ENCODE assay signal across 9 cellular contexts in the genomic region with DNA sequence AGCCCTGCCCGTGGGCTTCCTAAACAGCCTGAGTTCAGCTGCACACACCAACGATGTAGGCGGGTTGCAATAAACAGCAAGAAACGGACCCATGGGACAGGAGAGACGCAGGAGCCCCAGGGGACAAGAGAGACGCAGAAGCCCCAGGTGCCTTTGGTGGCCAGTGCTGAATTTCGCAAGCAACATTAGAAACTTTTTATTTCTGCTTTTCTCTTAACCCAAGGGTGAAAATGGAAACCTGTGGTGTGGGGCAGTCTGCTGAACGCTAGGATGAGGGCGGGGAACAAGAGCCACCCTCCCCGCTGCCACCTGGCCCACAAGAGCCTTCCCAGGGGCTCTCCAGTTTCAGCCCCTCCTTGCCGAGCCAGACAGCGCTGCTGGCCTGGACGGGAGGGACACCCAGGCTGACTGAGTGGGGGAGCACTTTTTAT. TPM values are rescaled to one million over a fixed set of nuclear protein-coding genes. Genes with fewer than 3 reads are reported as not detected.
A peak's percentile ranks its signal among the peaks of the same experiment; 100 is the strongest.
DNase-seq lines count a peak whose midpoint lies in the region; ATAC-seq and TF ChIP-seq lines count a peak whose summit lies in the region.
"Had no signal": no experiment of that assay in that cellular context is flagged by ENCODE, and none has a peak within 500 bp of the region (broad histone marks: within the 10 kb centered on the region; RNA-seq: fewer than 3 reads in every experiment).

No MANE protein-coding gene starts in this region.

- H3K36me3 ChIP-seq in colonic mucosa, result no peaks in the 10 kb centered on the region

- H3K4me3 ChIP-seq in colonic mucosa, result no peak overlapping the region

- H3K4me1 ChIP-seq in colonic mucosa, result peaks cover 9% of the 10 kb centered on the region

- DNase-seq in left kidney (ENCODE audit: low read depth, low spot score) (peak; percentile 95), cardiac septum (ENCODE audit: low spot score) (no peak), NCI-H774 (lab: John Stamatoyannopoulos, UW) (no peak), colonic mucosa (no peak), SK-N-DZ (ENCODE audit: low spot score) (no peak)

- H3K27me3 ChIP-seq in colonic mucosa, result no peaks in the 10 kb centered on the region

- no peak overlapping the region for H3K9ac ChIP-seq in colonic mucosa (ENCODE audit: low read depth in 2 of 2, low read length in 2 of 2)

- TF ChIP-seq CTCF in colonic mucosa (IDR thresholded peaks at IDR 0.05), result no peak

- no peaks in the 10 kb centered on the region for H3K9me3 ChIP-seq in colonic mucosa

- no peak overlapping the region for H3K27ac ChIP-seq in colonic mucosa

- ATAC-seq in GM18861 (IDR thresholded peaks at IDR 0.05; ENCODE audit: unreplicated experiment) (peak; percentile 36), GM21723 (IDR thresholded peaks at IDR 0.05; ENCODE audit: unreplicated experiment) (peak; percentile 71), HG03571 (IDR thresholded peaks at IDR 0.05; ENCODE audit: unreplicated experiment) (peak; percentile 56)

- intact Hi-C loops in cardiac septum (cut with DNase I), result no loop called here
- intact Hi-C loops in colonic mucosa (cut with DNase I), result no loop called here

RNA-seq across cellular contexts. Expression of a gene that starts 20.0 kb away (rescaled TPM):
- total RNA-seq in cardiac septum (12.6 TPM), colonic mucosa (1 to 10 TPM; 2.9 to 9.0 TPM)
- 4.8 and 8.1 TPM in 2 replicates for polyA plus RNA-seq in SK-N-DZ (2014; cell fraction: cytosol; rRNA removed)
- polyA plus RNA-seq in SK-N-DZ (2014; cell fraction: nucleus; rRNA removed), result 2.8 and 5.1 TPM in 2 replicates
- polyA plus RNA-seq: neural cell had no signal

RNA-seq across cellular contexts. Expression of a gene that starts 41.4 kb away (rescaled TPM):
- total RNA-seq in cardiac septum, result not detected
- total RNA-seq in colonic mucosa, result 1 to 10 TPM; 2.7 to 4.5 TPM
- 1.7 and 2.9 TPM in 2 replicates for polyA plus RNA-seq in SK-N-DZ (2014; cell fraction: cytosol; rRNA removed)
- polyA plus RNA-seq in SK-N-DZ (2014; cell fraction: nucleus; rRNA removed), result 2.0 and 4.2 TPM in 2 replicates
- polyA plus RNA-seq: neural cell had no signal

RNA-seq across cellular contexts. Expression of a gene that starts 49.0 kb away (rescaled TPM):
- total RNA-seq in cardiac septum (7.3 TPM), colonic mucosa (10 to 100 TPM; 11.6 to 16.5 TPM)
- polyA plus RNA-seq in SK-N-DZ (2014; cell fraction: cytosol; rRNA removed), result 9.5 and 12.6 TPM in 2 replicates
- 6.4 and 9.1 TPM in 2 replicates for polyA plus RNA-seq in SK-N-DZ (2014; cell fraction: nucleus; rRNA removed)
